8 cellular contexts compared by ENCODE assay signal in the genomic region with DNA sequence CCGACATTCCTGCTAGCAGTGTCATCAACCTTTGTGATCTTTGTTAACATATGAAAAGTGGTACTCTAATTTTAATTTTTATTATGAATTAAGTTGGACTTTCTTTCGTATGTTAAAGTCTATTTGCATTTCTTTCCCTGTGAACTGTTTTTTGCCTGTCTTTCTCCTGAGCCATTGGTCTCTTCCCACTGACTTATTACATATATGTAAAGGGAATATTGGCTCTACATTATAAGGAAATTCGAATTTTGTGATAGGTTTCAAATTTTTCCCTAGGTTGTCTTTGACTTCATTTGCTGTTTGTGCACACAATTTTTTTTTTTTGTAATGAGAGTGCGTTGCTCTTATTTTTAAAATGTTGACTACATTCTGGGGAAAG. TPM values are rescaled to one million over a fixed set of nuclear protein-coding genes. Genes with fewer than 3 reads are reported as not detected.
DNase-seq lines count a peak whose midpoint lies in the region; ATAC-seq, FAIRE-seq and TF ChIP-seq lines count a peak whose summit lies in the region.

No MANE protein-coding gene starts in this region.

- CTCF ChIA-PET in activated naive CD4-positive, alpha-beta T cell treated with anti-CD3 and anti-CD28 coated beads for 36 hours (lab: Charles Lee), result no interaction called here
- CTCF ChIA-PET in GM12878 (lab: Yijun Ruan, JAX), result no interaction called here

- H3K4ac ChIP-seq in mesenchymal stem cell (ENCODE audit: low read depth in 1 of 2, low read length in 2 of 2), result peak overlapping the region in 1 of 2 experiments; percentile 73

- RAD21 ChIA-PET in GM12878 (lab: Charles Lee; ENCODE audit: unreplicated experiment), result no interaction called here

- H2BK12ac ChIP-seq in mesenchymal stem cell (ENCODE audit: low read length in 2 of 2), result no peak overlapping the region

- TF ChIP-seq EP300 in GM12878 (IDR thresholded peaks at IDR 0.05; ENCODE audit: borderline replicate concordance in 1 of 2, control insufficient read depth in 1 of 2, low read depth in 2 of 2, low read length in 2 of 2) (no peak), upper lobe of left lung (IDR thresholded peaks at IDR 0.05) (no peak)

- DNase-seq in activated naive CD4-positive, alpha-beta T cell treated with anti-CD3 and anti-CD28 coated beads for 36 hours, result no peak
- DNase-seq in activated naive CD4-positive, alpha-beta T cell treated with Interleukin-2 at 50 U/mL for 16 hours, result no peak
- no peak for DNase-seq in GM12878 (ENCODE audit: low read depth, low spot score)
- no peak for DNase-seq in mesenchymal stem cell
- DNase-seq in upper lobe of left lung, result no peak
- DNase-seq in globus pallidus (ENCODE audit: low spot score), result no peak
- DNase-seq in NCI-H187 (lab: John Stamatoyannopoulos, UW), result no peak
- DNase-seq in epidermal melanocyte (ENCODE audit: insufficient read length, low spot score), result no peak

- no peak overlapping the region for H2BK15ac ChIP-seq in mesenchymal stem cell (ENCODE audit: low read depth, poor library complexity, severe bottlenecking)

- peak overlapping the region; percentile 85 for H2AFZ ChIP-seq in GM12878 (ENCODE audit: control insufficient read depth, low read depth, low read length)
- H2AFZ ChIP-seq in mesenchymal stem cell (ENCODE audit: low read depth, low read length), result no peak overlapping the region

- SMC1A ChIA-PET in GM12878 (lab: Charles Lee; ENCODE audit: uncharacterized antibody, unreplicated experiment), result no interaction called here

- H3K9me3 Mint-ChIP-seq in activated naive CD4-positive, alpha-beta T cell treated with anti-CD3 and anti-CD28 coated beads for 36 hours, result no peaks in the 10 kb centered on the region

- H2BK120ac ChIP-seq in mesenchymal stem cell (ENCODE audit: low read depth, low read length), result no peak overlapping the region

- TF ChIP-seq POLR2A in GM12878 (IDR thresholded peaks at IDR 0.05; ENCODE audit: low read depth, low read length) (no peak), upper lobe of left lung (IDR thresholded peaks at IDR 0.05) (no peak)

- 73% methylated on average over 4 of the region's 4 CpGs for whole genome bisulfite sequencing in GM12878 (ENCODE audit: insufficient coverage, insufficient replicate concordance, low lambda C conversion rate, missing lambda C conversion rate)
- WGBS in mesenchymal stem cell, result 51% methylated on average over 2 of the region's 4 CpGs
- WGBS in upper lobe of left lung, 2 donors, result 77 to 81% methylated on average over 4 of the region's 4 CpGs

- no peak for FAIRE-seq in GM12878 (lab: Jason Lieb, UNC)

- no peak for TF ChIP-seq RAD21 in GM12878 (IDR thresholded peaks at IDR 0.05; ENCODE audit: insufficient read depth, low read depth, low read length)

- no peak overlapping the region for H2BK5ac ChIP-seq in mesenchymal stem cell (ENCODE audit: low read depth, low read length, poor library complexity, severe bottlenecking)

- H3K36me3 ChIP-seq in GM12878 (ENCODE audit: control insufficient read depth in 2 of 2, insufficient read depth in 2 of 2, low read length in 1 of 2) (peaks cover 2 to 17% of the 10 kb centered on the region in 2 experiments; a peak in 3 of 4 replicates), mesenchymal stem cell (ENCODE audit: control insufficient read depth in 1 of 2, insufficient read depth in 2 of 2, low read depth in 1 of 2, low read length in 2 of 2) (peaks cover 18 to 26% of the 10 kb centered on the region in 2 experiments), upper lobe of left lung (peaks cover 14 to 25% (median 23%) of the 10 kb centered on the region in 4 donors)

- H3K9me3 ChIP-seq in GM12878 (replicated peaks; ENCODE audit: control insufficient read depth, insufficient read depth, low read length), result no peaks in the 10 kb centered on the region
- no peaks in the 10 kb centered on the region for H3K9me3 ChIP-seq in mesenchymal stem cell (ENCODE audit: control insufficient read depth, low read length)
- H3K9me3 ChIP-seq in upper lobe of left lung, result no peaks in the 10 kb centered on the region

- H3K4me2 ChIP-seq in GM12878 (ENCODE audit: control insufficient read depth, insufficient read depth) (peak overlapping the region; percentile 34), mesenchymal stem cell (ENCODE audit: low read length, poor library complexity, severe bottlenecking) (peak overlapping the region; percentile 91)

- peak overlapping the region in 1 of 2 experiments; percentile 34 for H3K18ac ChIP-seq in mesenchymal stem cell (ENCODE audit: low read depth in 1 of 2, low read length in 2 of 2)

- peak overlapping the region; percentile 75 for H4K91ac ChIP-seq in mesenchymal stem cell (ENCODE audit: low read length)

- peak overlapping the region; percentile 97; the same call in 1 of the 2 replicates for H3K4me3 ChIP-seq in GM12878
- peak overlapping the region; percentile 93 to 98 for H3K4me3 ChIP-seq in mesenchymal stem cell (ENCODE audit: insufficient read depth in 1 of 2, low read depth in 1 of 2, low read length in 2 of 2)
- H3K4me3 ChIP-seq in upper lobe of left lung, result peak overlapping the region in 3 of 4 donors; percentile 80 to 98 (median 93)

- no peak for TF ChIP-seq CTCF in GM12878 (IDR thresholded peaks at IDR 0.05 in 2 of 3, conservative IDR thresholded peaks at IDR 0.05 in 1 of 3; ENCODE audit: control insufficient read depth in 2 of 3, extremely low read depth in 1 of 3, insufficient read depth in 1 of 3, low read depth in 3 of 3, low read length in 3 of 3)
- no peak for TF ChIP-seq CTCF in upper lobe of left lung (IDR thresholded peaks at IDR 0.05)

- POLR2A ChIA-PET in GM12878 (lab: Charles Lee), result no interaction called here

- H3K9ac ChIP-seq in GM12878 (ENCODE audit: control insufficient read depth, insufficient read depth, low read length), result no peak overlapping the region
- peak overlapping the region; percentile 83 for H3K9ac ChIP-seq in mesenchymal stem cell (ENCODE audit: low read length)

- BruUV-seq in GM12878 (replicated peaks; lab: Mats Ljungman, UMichigan), result no TSS peak

- H3K79me1 ChIP-seq in mesenchymal stem cell (replicated peaks; ENCODE audit: low read length, poor library complexity, severe bottlenecking), result peaks cover 11% of the 10 kb centered on the region

- no peak overlapping the region for H2AK5ac ChIP-seq in mesenchymal stem cell (ENCODE audit: low read length, severe bottlenecking)

- peak overlapping the region; percentile 96 for H4K8ac ChIP-seq in mesenchymal stem cell (ENCODE audit: low read length)

- H3K27me3 Mint-ChIP-seq in activated naive CD4-positive, alpha-beta T cell treated with anti-CD3 and anti-CD28 coated beads for 36 hours (ENCODE audit: low read depth), result no peaks in the 10 kb centered on the region

- H3K4me1 Mint-ChIP-seq in activated naive CD4-positive, alpha-beta T cell treated with anti-CD3 and anti-CD28 coated beads for 36 hours (ENCODE audit: low read depth), result peaks cover 35% of the 10 kb centered on the region

- ATAC-seq in GM12878 (no peak), upper lobe of left lung (ENCODE audit: low FRiP score in 2 of 2) (no peak)

- peak overlapping the region; percentile 83 for H3K27ac Mint-ChIP-seq in activated naive CD4-positive, alpha-beta T cell treated with anti-CD3 and anti-CD28 coated beads for 36 hours

- H3K27me3 ChIP-seq in GM12878 (replicated peaks in 1 of 2; ENCODE audit: control insufficient read depth in 2 of 2, insufficient read depth in 2 of 2, low read length in 1 of 2), result 0 out of 4 replicates have a peak, but pooled peaks cover 0 to 6% of the 10 kb centered on the region in 2 experiments
- H3K27me3 ChIP-seq in mesenchymal stem cell (ENCODE audit: control insufficient read depth in 1 of 2, insufficient read depth in 1 of 2, low read length in 2 of 2), result peaks cover 3 to 10% of the 10 kb centered on the region in 2 experiments
- H3K27me3 ChIP-seq in upper lobe of left lung, result no peaks in the 10 kb centered on the region

- intact Hi-C loops in activated naive CD4-positive, alpha-beta T cell treated with anti-CD3 and anti-CD28 coated beads for 36 hours (cut with micrococcal nuclease), result loop anchor here (1.0 kb wide), 1 partner anchor 80 kb away; a partner anchor contains a TSS
- intact Hi-C loops in GM12878 (cut with micrococcal nuclease; ENCODE audit: unreplicated experiment), result loop anchor here (2.0 kb wide), 1 partner anchor 47 kb away; a partner anchor contains a TSS

- peaks cover 22% of the 10 kb centered on the region for H3K79me2 ChIP-seq in GM12878 (ENCODE audit: control insufficient read depth, insufficient read depth, low read length)

- H3K36me3 Mint-ChIP-seq in activated naive CD4-positive, alpha-beta T cell treated with anti-CD3 and anti-CD28 coated beads for 36 hours (ENCODE audit: low read depth), result peaks cover 24% of the 10 kb centered on the region

- H3K4me3 Mint-ChIP-seq in activated naive CD4-positive, alpha-beta T cell treated with anti-CD3 and anti-CD28 coated beads for 36 hours, result peak overlapping the region; percentile 81

- H4K20me1 ChIP-seq in GM12878 (ENCODE audit: control insufficient read depth, insufficient read depth), result no peaks in the 10 kb centered on the region

- in situ Hi-C loops in GM12878 (cut with MboI), result no loop called here

- H3K4me1 ChIP-seq in GM12878 (ENCODE audit: control insufficient read depth, insufficient read depth, low read length) (no peaks in the 10 kb centered on the region), mesenchymal stem cell (ENCODE audit: control insufficient read depth, insufficient read depth, low read depth, low read length) (peaks cover 4% of the 10 kb centered on the region), upper lobe of left lung (peaks cover 6 to 17% (median 11%) of the 10 kb centered on the region in 4 donors)

- no peak overlapping the region for H3K23ac ChIP-seq in mesenchymal stem cell (ENCODE audit: low read length in 2 of 2)

- no peak overlapping the region for H3K14ac ChIP-seq in mesenchymal stem cell (ENCODE audit: low read length in 2 of 2)

- H3K27ac ChIP-seq in GM12878 (ENCODE audit: control insufficient read depth, insufficient read depth), result no peak overlapping the region
- no peak overlapping the region for H3K27ac ChIP-seq in mesenchymal stem cell (ENCODE audit: low read length, poor library complexity, severe bottlenecking)
- peak overlapping the region; percentile 80 to 90 (median 86) for H3K27ac ChIP-seq in upper lobe of left lung

RNA-seq across cellular contexts. Expression of a gene that starts 0.4 kb away (rescaled TPM):
- 10 to 100 TPM; 67.2 to 69.5 TPM for total RNA-seq in activated naive CD4-positive, alpha-beta T cell treated with anti-CD3 and anti-CD28 coated beads for 36 hours
- total RNA-seq in GM12878 (2013; cell fraction: nucleolus; rRNA removed), result 257 and 266 TPM in 2 replicates
- 19.8 and 24.2 TPM in 2 replicates for total RNA-seq in GM12878 (2014; rRNA removed)
- 33.0 and 36.5 TPM in 2 replicates for total RNA-seq in GM12878 (2014; rRNA removed; fragmentation: Illumina TruSeq; extraction: Trizol)
- 45.7 and 45.9 TPM in 2 replicates for total RNA-seq in GM12878 (2021)
- polyA plus RNA-seq in GM12878 (2011; ENCODE audit: low read depth), result 27.6 TPM
- 92.9 and 118 TPM in 2 replicates for polyA plus RNA-seq in GM12878 (2011; rRNA removed)
- 34.9 and 36.9 TPM in 2 replicates for polyA plus RNA-seq in GM12878 (2011; cell fraction: cytosol; rRNA removed)
- 163 and 232 TPM in 2 replicates for polyA plus RNA-seq in GM12878 (2011; cell fraction: nucleus; rRNA removed)
- 36.2 and 53.9 TPM in 2 replicates for polyA plus RNA-seq in GM12878 (2012)
- 56.1 and 65.6 TPM in 2 replicates for polyA plus RNA-seq in GM12878 (2014; fragmentation: Illumina TruSeq; extraction: Trizol)
- polyA plus RNA-seq in GM12878 (2014; fragmentation: Nextera tagmentation; extraction: Ambion mirVana), result 10 to 100 TPM; 15.4 to 29.6 TPM
- polyA plus RNA-seq in GM12878 (2014; rRNA removed), result 44.8 and 53.6 TPM in 2 replicates
- polyA plus RNA-seq in GM12878 (2016; fragmentation: Nextera tagmentation; extraction: Ambion mirVana), result 10 to 100 TPM; 27.6 to 29.7 TPM
- 52.7 and 75.2 TPM in 2 replicates for polyA minus RNA-seq in GM12878 (2011; rRNA and poly(A)+ RNA removed)
- 15.9 and 17.6 TPM in 2 replicates for polyA minus RNA-seq in GM12878 (2011; cell fraction: cytosol; rRNA and poly(A)+ RNA removed)
- polyA minus RNA-seq in GM12878 (2011; cell fraction: nucleus; rRNA and poly(A)+ RNA removed), result 69.9 and 85.2 TPM in 2 replicates
- polyA plus RNA-seq in mesenchymal stem cell (2013, experiment 1 of 2), result 67.7 TPM
- 67.0 TPM for polyA plus RNA-seq in mesenchymal stem cell (2013, experiment 2 of 2)
- total RNA-seq in upper lobe of left lung, result 100 to 1,000 TPM in 1 of 6 donors, 10 to 100 TPM in 5; 46.6 to 123 (median 58.3) TPM

RNA-seq across cellular contexts. Expression of a gene that starts 47.1 kb away (rescaled TPM):
- total RNA-seq in activated naive CD4-positive, alpha-beta T cell treated with anti-CD3 and anti-CD28 coated beads for 36 hours, result 10 to 100 TPM; 36.9 to 38.7 TPM
- total RNA-seq in GM12878 (2013; cell fraction: nucleolus; rRNA removed), result 73.1 and 73.8 TPM in 2 replicates
- total RNA-seq in GM12878 (2014; rRNA removed), result 35.1 and 38.2 TPM in 2 replicates
- 43.5 TPM in 2 replicates for total RNA-seq in GM12878 (2014; rRNA removed; fragmentation: Illumina TruSeq; extraction: Trizol)
- total RNA-seq in GM12878 (2021), result 40.0 and 42.6 TPM in 2 replicates
- polyA plus RNA-seq in GM12878 (2011; ENCODE audit: low read depth), result 36.7 TPM
- 43.1 and 56.7 TPM in 2 replicates for polyA plus RNA-seq in GM12878 (2011; rRNA removed)
- 26.0 and 30.5 TPM in 2 replicates for polyA plus RNA-seq in GM12878 (2011; cell fraction: cytosol; rRNA removed)
- polyA plus RNA-seq in GM12878 (2011; cell fraction: nucleus; rRNA removed), result 50.5 and 71.9 TPM in 2 replicates
- 43.3 and 48.8 TPM in 2 replicates for polyA plus RNA-seq in GM12878 (2012)
- polyA plus RNA-seq in GM12878 (2014; fragmentation: Illumina TruSeq; extraction: Trizol), result 61.5 and 66.9 TPM in 2 replicates
- 10 to 100 TPM; 18.6 to 34.4 TPM for polyA plus RNA-seq in GM12878 (2014; fragmentation: Nextera tagmentation; extraction: Ambion mirVana)
- polyA plus RNA-seq in GM12878 (2014; rRNA removed), result 47.7 and 58.6 TPM in 2 replicates
- 10 to 100 TPM; 46.4 to 51.8 TPM for polyA plus RNA-seq in GM12878 (2016; fragmentation: Nextera tagmentation; extraction: Ambion mirVana)
- 12.1 and 12.2 TPM in 2 replicates for polyA minus RNA-seq in GM12878 (2011; rRNA and poly(A)+ RNA removed)
- 6.5 TPM in 2 replicates for polyA minus RNA-seq in GM12878 (2011; cell fraction: cytosol; rRNA and poly(A)+ RNA removed)
- polyA minus RNA-seq in GM12878 (2011; cell fraction: nucleus; rRNA and poly(A)+ RNA removed), result 15.5 and 27.9 TPM in 2 replicates
- polyA plus RNA-seq in mesenchymal stem cell (2013, experiment 1 of 2), result 66.0 TPM
- polyA plus RNA-seq in mesenchymal stem cell (2013, experiment 2 of 2), result 65.6 TPM
- total RNA-seq in upper lobe of left lung, result 100 to 1,000 TPM in 1 of 6 donors, 10 to 100 TPM in 5; 27.5 to 117 (median 48.6) TPM

RNA-seq across cellular contexts. Expression of a gene that starts 55.2 kb away (rescaled TPM):
- total RNA-seq in activated naive CD4-positive, alpha-beta T cell treated with anti-CD3 and anti-CD28 coated beads for 36 hours, result under 1 TPM in 1 of 2 experiments, not detected in 1; 0.17 TPM
- total RNA-seq in GM12878 (2013; cell fraction: nucleolus; rRNA removed), result not detected in 2 replicates
- total RNA-seq in GM12878 (2014; rRNA removed), result not detected in 2 replicates
- not detected in 2 replicates for total RNA-seq in GM12878 (2014; rRNA removed; fragmentation: Illumina TruSeq; extraction: Trizol)
- total RNA-seq in GM12878 (2021), result not detected in 2 replicates
- polyA plus RNA-seq in GM12878 (2011; ENCODE audit: low read depth), result not detected
- polyA plus RNA-seq in GM12878 (2011; rRNA removed), result not detected in 2 replicates
- not detected in 2 replicates for polyA plus RNA-seq in GM12878 (2011; cell fraction: cytosol; rRNA removed)
- not detected in 2 replicates for polyA plus RNA-seq in GM12878 (2011; cell fraction: nucleus; rRNA removed)
- not detected in 2 replicates for polyA plus RNA-seq in GM12878 (2012)
- polyA plus RNA-seq in GM12878 (2014; fragmentation: Illumina TruSeq; extraction: Trizol), result not detected in 2 replicates
- not detected for polyA plus RNA-seq in GM12878 (2014; fragmentation: Nextera tagmentation; extraction: Ambion mirVana)
- polyA plus RNA-seq in GM12878 (2014; rRNA removed), result not detected in 2 replicates
- not detected for polyA plus RNA-seq in GM12878 (2016; fragmentation: Nextera tagmentation; extraction: Ambion mirVana)
- polyA minus RNA-seq in GM12878 (2011; rRNA and poly(A)+ RNA removed), result not detected in 2 replicates
- polyA minus RNA-seq in GM12878 (2011; cell fraction: cytosol; rRNA and poly(A)+ RNA removed), result not detected in 2 replicates
- polyA minus RNA-seq in GM12878 (2011; cell fraction: nucleus; rRNA and poly(A)+ RNA removed), result not detected in 2 replicates
- not detected for polyA plus RNA-seq in mesenchymal stem cell (2013, experiment 1 of 2)
- not detected for polyA plus RNA-seq in mesenchymal stem cell (2013, experiment 2 of 2)
- total RNA-seq in upper lobe of left lung, result 1 to 10 TPM in 1 of 6 donors, under 1 TPM in 2, not detected in 3; 0.67 to 3.6 (median 0.76) TPM

Comparison
In these comparisons a context has a peak if more than half of its experiments do, and no peak if none do; other contexts are left out.
1. H3K27ac ChIP-seq: peak in upper lobe of left lung (4 of 4); none in GM12878 (single experiment) and mesenchymal stem cell (single experiment).
2. Peak in every context shown above with its lines, with median percentiles within 50 percentile points of each other: H3K4me3 ChIP-seq.